15 cellular contexts compared by ENCODE assay signal in the genomic region with DNA sequence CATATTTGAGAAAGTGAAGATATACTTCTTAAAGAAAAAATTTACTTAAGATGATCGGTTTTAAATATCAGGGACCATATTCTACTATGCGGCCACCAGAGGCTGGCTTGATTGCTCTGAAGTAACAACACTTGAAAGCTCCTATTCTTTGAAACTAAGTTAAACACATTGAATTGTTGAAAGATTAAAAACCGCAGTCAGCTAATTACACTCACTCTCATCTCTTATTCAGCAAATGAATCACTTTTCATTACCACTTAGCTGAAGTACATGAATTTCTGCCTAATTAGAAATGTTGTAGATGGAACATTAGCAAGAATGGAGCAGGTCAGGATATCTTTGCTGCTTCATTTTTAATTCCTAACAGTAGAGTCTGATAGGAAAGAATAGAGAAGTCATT. TPM values are rescaled to one million over a fixed set of nuclear protein-coding genes. Genes with fewer than 3 reads are reported as not detected.
A peak's percentile ranks its signal among the peaks of the same experiment; 100 is the strongest.
DNase-seq lines count a peak whose midpoint lies in the region; ATAC-seq, FAIRE-seq and TF ChIP-seq lines count a peak whose summit lies in the region.
"Had no signal": no experiment of that assay in that cellular context is flagged by ENCODE, and none has a peak within 500 bp of the region (broad histone marks: within the 10 kb centered on the region; RNA-seq: fewer than 3 reads in every experiment).

No MANE protein-coding gene starts in this region.

- no peaks in the 10 kb centered on the region for H3K79me2 ChIP-seq in HepG2 (ENCODE audit: insufficient read depth, low read length)

- no peak overlapping the region for H3K4me2 ChIP-seq in HepG2 (ENCODE audit: low read depth, low read length)

- H3K27ac Mint-ChIP-seq in activated CD8-positive, alpha-beta T cell treated with anti-CD3 and anti-CD28 coated beads, Interleukin-2, amount 10 ng/mL, durations not matched to agents 7 days and 5 days, result no peak overlapping the region

- no peak overlapping the region for H3K27ac ChIP-seq in HepG2 (ENCODE audit: extremely low read length, insufficient read depth, low read length)
- H3K27ac ChIP-seq in right lobe of liver, result no peak overlapping the region

- no peak overlapping the region for H3K4me3 ChIP-seq in HepG2 (replicated peaks in 1 of 3; ENCODE audit: insufficient read depth in 1 of 3, low read depth in 2 of 3, low read length in 3 of 3)
- no peak overlapping the region for H3K4me3 ChIP-seq in right lobe of liver
- H3K4me3 ChIP-seq in retinal pigment epithelial cell (ENCODE audit: low read length), result no peak overlapping the region
- H3K4me3 ChIP-seq: GM12878 had no signal

- BruUV-seq in HepG2 (replicated peaks; lab: Mats Ljungman, UMichigan), result no TSS peak

- TF ChIP-seq EP300 in HepG2 (IDR thresholded peaks at IDR 0.05; ENCODE audit: low read depth in 2 of 2, low read length in 2 of 2) (no peak), HepG2 (CRISPR knock-in tag; IDR thresholded peaks at IDR 0.05; ENCODE audit: borderline replicate concordance) (no peak)

- DNase-seq in HepG2 (ENCODE audit: low spot score) (no peak), right lobe of liver (no peak), NCI-H1436 (lab: John Stamatoyannopoulos, UW) (peak; percentile 21), astrocyte of the hippocampus (ENCODE audit: low read depth, low spot score) (peak; percentile 15), retinal pigment epithelial cell (ENCODE audit: low read depth) (peak; percentile 39), NCI-H82 treated with DMSO at 0.1 percent for 48 hours (lab: John Stamatoyannopoulos, UW; ENCODE audit: unreplicated experiment) (no peak), head of caudate nucleus (no peak)
- DNase-seq in activated CD8-positive, alpha-beta T cell treated with anti-CD3 and anti-CD28 coated beads, Interleukin-2, amount 10 ng/mL, durations not matched to agents 7 days and 5 days, result no peak
- DNase-seq: BE2C; CD8-positive, alpha-beta memory T cell; DMS53; HCEC 1CT; IMR-90 had no signal

- no peaks in the 10 kb centered on the region for H3K27me3 ChIP-seq in HepG2 (ENCODE audit: control insufficient read depth in 1 of 2, insufficient read depth in 2 of 2, low read length in 2 of 2)
- no peaks in the 10 kb centered on the region for H3K27me3 ChIP-seq in right lobe of liver
- H3K27me3 ChIP-seq: BE2C had no signal

- TF ChIP-seq POLR2A in HepG2 (IDR thresholded peaks at IDR 0.05; ENCODE audit: insufficient read depth in 1 of 2, low read depth in 2 of 2, low read length in 2 of 2), result no peak
- TF ChIP-seq POLR2A in right lobe of liver (IDR thresholded peaks at IDR 0.05), result no peak

- CTCF ChIA-PET in HepG2 (lab: Yijun Ruan, JAX; ENCODE audit: low intra/inter-chr PET ratio, low total read pairs), result no interaction called here
- CTCF ChIA-PET in activated CD8-positive, alpha-beta T cell treated with anti-CD3 and anti-CD28 coated beads, Interleukin-2, amount 10 ng/mL, durations not matched to agents 7 days and 5 days (lab: Charles Lee), result interaction anchor here (1.3 kb wide), 1 partner anchor 163 kb away, joined by 3 read pairs; no protein-coding TSS in a partner anchor

- TF ChIP-seq RAD21 in HepG2 (CRISPR knock-in tag; IDR thresholded peaks at IDR 0.05), result no peak

- H3K9ac ChIP-seq in HepG2 (ENCODE audit: insufficient read depth, low read depth, low read length), result no peak overlapping the region

- 100% methylated on average over 3 of the region's 3 CpGs for WGBS in HepG2 (ENCODE audit: low lambda C conversion rate)
- WGBS in right lobe of liver (ENCODE audit: insufficient coverage, low coverage, low lambda C conversion rate, missing lambda C conversion rate), result 95% methylated on average over 3 of the region's 3 CpGs

- in situ Hi-C loops in HepG2 (cut with HindIII; ENCODE audit: extremely low pct_ligation_motif_present, low pct_unique_long_range_greater_than_20kb), result no loop called here

- no peaks in the 10 kb centered on the region for H4K20me1 ChIP-seq in HepG2 (ENCODE audit: insufficient read depth, low read length)

- POLR2A ChIA-PET in HepG2 (lab: Yijun Ruan, JAX), result no interaction called here
- POLR2A ChIA-PET in activated CD8-positive, alpha-beta T cell treated with anti-CD3 and anti-CD28 coated beads, Interleukin-2, amount 10 ng/mL, durations not matched to agents 7 days and 5 days (lab: Charles Lee), result no interaction called here

- no peak overlapping the region for H3K4me3 Mint-ChIP-seq in activated CD8-positive, alpha-beta T cell treated with anti-CD3 and anti-CD28 coated beads, Interleukin-2, amount 10 ng/mL, durations not matched to agents 7 days and 5 days
- H3K4me3 Mint-ChIP-seq: CD8-positive, alpha-beta memory T cell had no signal

- ATAC-seq in HepG2 (no peak), right lobe of liver (no peak)
- ATAC-seq in activated CD8-positive, alpha-beta T cell treated with anti-CD3 and anti-CD28 coated beads, Interleukin-2, amount 10 ng/mL, durations not matched to agents 7 days and 5 days, result no peak
- ATAC-seq: GM12878 had no signal

- no peaks in the 10 kb centered on the region for H3K9me3 ChIP-seq in HepG2 (ENCODE audit: low read length)
- no peaks in the 10 kb centered on the region for H3K9me3 ChIP-seq in right lobe of liver
- H3K9me3 ChIP-seq: BE2C had no signal

- TF ChIP-seq CTCF in HepG2 (CRISPR knock-in tag; IDR thresholded peaks at IDR 0.05) (no peak), right lobe of liver (IDR thresholded peaks at IDR 0.05) (no peak), retinal pigment epithelial cell (conservative IDR thresholded peaks at IDR 0.05; ENCODE audit: low read depth, low read length) (peak; percentile 19)

- intact Hi-C loops in HepG2 (cut with micrococcal nuclease; ENCODE audit: unreplicated experiment) (no loop called here), right lobe of liver (cut with DNase I) (no loop called here), head of caudate nucleus (cut with DNase I) (no loop called here)

- H3K9me3 Mint-ChIP-seq in activated CD8-positive, alpha-beta T cell treated with anti-CD3 and anti-CD28 coated beads, Interleukin-2, amount 10 ng/mL, durations not matched to agents 7 days and 5 days (ENCODE audit: insufficient read depth), result no peaks in the 10 kb centered on the region
- H3K9me3 Mint-ChIP-seq: CD8-positive, alpha-beta memory T cell had no signal

- peaks cover 5 to 23% of the 10 kb centered on the region in 2 experiments for H3K36me3 ChIP-seq in HepG2 (replicated peaks in 1 of 2; ENCODE audit: control insufficient read depth in 1 of 2, insufficient read depth in 2 of 2, low read length in 2 of 2)
- peaks cover 0 to 30% (median 15%) of the 10 kb centered on the region in 4 donors for H3K36me3 ChIP-seq in right lobe of liver

- H3K4me1 ChIP-seq in HepG2 (ENCODE audit: insufficient read depth, low read length) (peaks cover 6% of the 10 kb centered on the region; the same call in 1 of the 2 replicates), right lobe of liver (no peaks in the 10 kb centered on the region)
- H3K4me1 ChIP-seq: BE2C had no signal

- H3K36me3 Mint-ChIP-seq in activated CD8-positive, alpha-beta T cell treated with anti-CD3 and anti-CD28 coated beads, Interleukin-2, amount 10 ng/mL, durations not matched to agents 7 days and 5 days (ENCODE audit: low read depth), result peaks cover 30% of the 10 kb centered on the region

- FAIRE-seq in HepG2 (lab: Jason Lieb, UNC), result no peak
- FAIRE-seq: GM12878, GM18507 had no signal

- no peaks in the 10 kb centered on the region for H3K4me1 Mint-ChIP-seq in activated CD8-positive, alpha-beta T cell treated with anti-CD3 and anti-CD28 coated beads, Interleukin-2, amount 10 ng/mL, durations not matched to agents 7 days and 5 days (ENCODE audit: low read depth)

- H3K27me3 Mint-ChIP-seq in activated CD8-positive, alpha-beta T cell treated with anti-CD3 and anti-CD28 coated beads, Interleukin-2, amount 10 ng/mL, durations not matched to agents 7 days and 5 days (ENCODE audit: low read depth), result no peaks in the 10 kb centered on the region
- H3K27me3 Mint-ChIP-seq: CD8-positive, alpha-beta memory T cell had no signal

- H2AFZ ChIP-seq in HepG2 (ENCODE audit: low read length), result no peak overlapping the region

RNA-seq across cellular contexts. Expression of gene LSM11, which starts 42.3 kb away (rescaled TPM):
- total RNA-seq in HepG2 (2016; rRNA removed; fragmentation: Illumina TruSeq; extraction: Trizol), result 7.2 and 9.9 TPM in 2 replicates
- total RNA-seq in HepG2 (2016; cell fraction: cytosol; rRNA removed; fragmentation: Illumina TruSeq; extraction: Trizol; ENCODE audit: low read depth), result 0.97 and 1.1 TPM in 2 replicates
- total RNA-seq in HepG2 (2016; cell fraction: insoluble cytoplasmic fraction; rRNA removed; fragmentation: Illumina TruSeq; extraction: Trizol), result 7.2 and 9.4 TPM in 2 replicates
- total RNA-seq in HepG2 (2016; cell fraction: membrane; rRNA removed; fragmentation: Illumina TruSeq; extraction: Trizol), result 4.1 and 4.9 TPM in 2 replicates
- 5.1 and 5.6 TPM in 2 replicates for total RNA-seq in HepG2 (2016; cell fraction: nucleus; rRNA removed; fragmentation: Illumina TruSeq; extraction: Trizol)
- 3.3 and 4.5 TPM in 2 replicates for polyA plus RNA-seq in HepG2 (2011; rRNA removed)
- polyA plus RNA-seq in HepG2 (2011; cell fraction: cytosol; rRNA removed), result 2.3 and 2.8 TPM in 2 replicates
- 2.7 and 3.3 TPM in 2 replicates for polyA plus RNA-seq in HepG2 (2011; cell fraction: nucleus; rRNA removed)
- 3.3 and 4.6 TPM in 2 replicates for polyA plus RNA-seq in HepG2 (2012)
- 0.75 and 0.80 TPM in 2 replicates for polyA plus RNA-seq in HepG2 (2016; cell fraction: cytosol; fragmentation: Illumina TruSeq; extraction: Trizol; ENCODE audit: low read depth)
- 6.0 and 6.6 TPM in 2 replicates for polyA plus RNA-seq in HepG2 (2016; cell fraction: insoluble cytoplasmic fraction; fragmentation: Illumina TruSeq; extraction: Trizol; ENCODE audit: low read depth)
- 1.6 and 1.9 TPM in 2 replicates for polyA plus RNA-seq in HepG2 (2016; cell fraction: membrane; fragmentation: Illumina TruSeq; extraction: Trizol; ENCODE audit: low read depth)
- polyA plus RNA-seq in HepG2 (2016; cell fraction: nucleus; fragmentation: Illumina TruSeq; extraction: Trizol; ENCODE audit: insufficient read depth, low read depth), result 6.6 and 6.9 TPM in 2 replicates
- 5.8 and 7.3 TPM in 2 replicates for polyA minus RNA-seq in HepG2 (2011; rRNA and poly(A)+ RNA removed; ENCODE audit: low replicate concordance)
- polyA minus RNA-seq in HepG2 (2011; cell fraction: cytosol; rRNA and poly(A)+ RNA removed), result 4.1 and 5.1 TPM in 2 replicates
- 3.5 and 3.6 TPM in 2 replicates for polyA minus RNA-seq in HepG2 (2011; cell fraction: nucleus; rRNA and poly(A)+ RNA removed)
- total RNA-seq in right lobe of liver, result 1 to 10 TPM in 3 of 6 experiments, under 1 TPM in 3; 0.75 to 1.5 (median 1.0) TPM
- 1 to 10 TPM; 5.7 to 5.8 TPM for total RNA-seq in activated CD8-positive, alpha-beta T cell treated with anti-CD3 and anti-CD28 coated beads, Interleukin-2, amount 10 ng/mL, durations not matched to agents 7 days and 5 days

RNA-seq across cellular contexts. Expression of gene THG1L, which starts 54.6 kb away (rescaled TPM):
- total RNA-seq in HepG2 (2016; rRNA removed; fragmentation: Illumina TruSeq; extraction: Trizol) (16.6 and 21.7 TPM in 2 replicates), right lobe of liver (1 to 10 TPM; 3.3 to 7.8 (median 5.5) TPM)
- total RNA-seq in HepG2 (2016; cell fraction: cytosol; rRNA removed; fragmentation: Illumina TruSeq; extraction: Trizol; ENCODE audit: low read depth), result 6.2 and 8.9 TPM in 2 replicates
- total RNA-seq in HepG2 (2016; cell fraction: insoluble cytoplasmic fraction; rRNA removed; fragmentation: Illumina TruSeq; extraction: Trizol), result 16.7 and 23.3 TPM in 2 replicates
- 17.6 and 19.1 TPM in 2 replicates for total RNA-seq in HepG2 (2016; cell fraction: membrane; rRNA removed; fragmentation: Illumina TruSeq; extraction: Trizol)
- total RNA-seq in HepG2 (2016; cell fraction: nucleus; rRNA removed; fragmentation: Illumina TruSeq; extraction: Trizol), result 8.0 and 8.3 TPM in 2 replicates
- polyA plus RNA-seq in HepG2 (2011; rRNA removed), result 13.8 and 17.2 TPM in 2 replicates
- 15.0 and 15.5 TPM in 2 replicates for polyA plus RNA-seq in HepG2 (2011; cell fraction: cytosol; rRNA removed)
- polyA plus RNA-seq in HepG2 (2011; cell fraction: nucleus; rRNA removed), result 3.8 and 6.5 TPM in 2 replicates
- polyA plus RNA-seq in HepG2 (2012), result 17.7 and 18.9 TPM in 2 replicates
- 11.6 and 13.8 TPM in 2 replicates for polyA plus RNA-seq in HepG2 (2016; cell fraction: cytosol; fragmentation: Illumina TruSeq; extraction: Trizol; ENCODE audit: low read depth)
- 24.1 and 27.8 TPM in 2 replicates for polyA plus RNA-seq in HepG2 (2016; cell fraction: insoluble cytoplasmic fraction; fragmentation: Illumina TruSeq; extraction: Trizol; ENCODE audit: low read depth)
- polyA plus RNA-seq in HepG2 (2016; cell fraction: membrane; fragmentation: Illumina TruSeq; extraction: Trizol; ENCODE audit: low read depth), result 19.7 and 24.1 TPM in 2 replicates
- 15.7 and 15.8 TPM in 2 replicates for polyA plus RNA-seq in HepG2 (2016; cell fraction: nucleus; fragmentation: Illumina TruSeq; extraction: Trizol; ENCODE audit: insufficient read depth, low read depth)
- 36.1 and 50.0 TPM in 2 replicates for polyA minus RNA-seq in HepG2 (2011; rRNA and poly(A)+ RNA removed; ENCODE audit: low replicate concordance)
- 12.7 and 15.7 TPM in 2 replicates for polyA minus RNA-seq in HepG2 (2011; cell fraction: cytosol; rRNA and poly(A)+ RNA removed)
- 12.0 and 13.2 TPM in 2 replicates for polyA minus RNA-seq in HepG2 (2011; cell fraction: nucleus; rRNA and poly(A)+ RNA removed)
- 10 to 100 TPM; 12.4 to 13.4 TPM for total RNA-seq in activated CD8-positive, alpha-beta T cell treated with anti-CD3 and anti-CD28 coated beads, Interleukin-2, amount 10 ng/mL, durations not matched to agents 7 days and 5 days

Comparison
In these comparisons a context has a peak if more than half of its experiments do, and no peak if none do; other contexts are left out.
1. DNase-seq: peak in NCI-H1436 (single experiment), astrocyte of the hippocampus (single experiment) and retinal pigment epithelial cell (single experiment); none in HepG2 (single experiment), right lobe of liver (0 of 3), NCI-H82 treated with DMSO at 0.1 percent for 48 hours (single experiment), head of caudate nucleus (0 of 42) and activated CD8-positive, alpha-beta T cell treated with anti-CD3 and anti-CD28 coated beads, Interleukin-2, amount 10 ng/mL, durations not matched to agents 7 days and 5 days (single experiment).